ENCODE assay signal across 10 cellular contexts in the genomic region with DNA sequence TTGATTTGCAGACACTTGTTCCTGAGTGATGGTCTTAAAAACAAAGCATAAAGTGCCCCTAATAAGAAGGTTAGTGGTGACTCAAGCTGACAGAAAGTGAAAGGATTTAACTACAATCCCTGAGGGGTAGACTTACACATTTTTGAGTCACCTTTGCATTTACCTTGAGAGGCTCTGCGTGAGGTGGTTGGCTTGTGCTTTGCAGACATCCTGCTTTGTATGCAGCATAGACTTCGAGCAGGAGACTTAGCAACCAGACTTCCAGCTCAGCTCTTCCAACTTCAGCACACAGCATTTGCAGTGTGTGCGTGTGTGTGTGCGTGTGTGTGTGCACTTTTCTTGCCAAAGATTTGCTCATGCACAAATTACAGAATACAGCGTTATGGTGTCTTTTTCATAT.
A peak's percentile ranks its signal among the peaks of the same experiment; 100 is the strongest.
DNase-seq lines count a peak whose midpoint lies in the region; ATAC-seq, FAIRE-seq and TF ChIP-seq lines count a peak whose summit lies in the region.
"Had no signal": no experiment of that assay in that cellular context is flagged by ENCODE, and none has a peak within 500 bp of the region (broad histone marks: within the 10 kb centered on the region; RNA-seq: fewer than 3 reads in every experiment).

No MANE protein-coding gene starts in this region.

- H3K4me3 Mint-ChIP-seq in activated naive CD4-positive, alpha-beta T cell treated with anti-CD3 and anti-CD28 coated beads, Interleukin-2, amount 10 ng/mL, durations not matched to agents 7 days and 5 days, result no peak overlapping the region
- no peak overlapping the region for H3K4me3 Mint-ChIP-seq in stimulated activated memory B cell treated with anti-CD40 and anti-IgM and Interleukin-4, amounts not matched to agents 10 μg/mL and 1 μg/mL and 100 μg/mL, for 72 hours
- no peak overlapping the region for H3K4me3 Mint-ChIP-seq in activated T-helper 17 cell treated with anti-CD3 and anti-CD28 coated beads, Interleukin-2, amount 50 U/mL, for 72 hours

- TF ChIP-seq CTCF in PC-3 (conservative IDR thresholded peaks at IDR 0.05; ENCODE audit: low read depth, low read length) (no peak), D721Med (IDR thresholded peaks at IDR 0.05; ENCODE audit: insufficient read depth, missing control alignments) (no peak)

- H3K9me3 Mint-ChIP-seq in activated naive CD4-positive, alpha-beta T cell treated with anti-CD3 and anti-CD28 coated beads, Interleukin-2, amount 10 ng/mL, durations not matched to agents 7 days and 5 days, result peaks cover 9% of the 10 kb centered on the region
- peaks cover 10% of the 10 kb centered on the region for H3K9me3 Mint-ChIP-seq in stimulated activated memory B cell treated with anti-CD40 and anti-IgM and Interleukin-4, amounts not matched to agents 10 μg/mL and 1 μg/mL and 100 μg/mL, for 72 hours
- H3K9me3 Mint-ChIP-seq in activated T-helper 17 cell treated with anti-CD3 and anti-CD28 coated beads, Interleukin-2, amount 50 U/mL, for 72 hours, result peaks cover 16% of the 10 kb centered on the region

- peaks cover 4% of the 10 kb centered on the region; the same call in 1 of the 2 replicates for H3K4me1 ChIP-seq in PC-3 (ENCODE audit: insufficient read depth, low read length)

- CTCF ChIA-PET in activated naive CD4-positive, alpha-beta T cell treated with anti-CD3 and anti-CD28 coated beads, Interleukin-2, amount 10 ng/mL, durations not matched to agents 7 days and 5 days (lab: Charles Lee), result no interaction called here
- CTCF ChIA-PET in PC-3 (lab: Charles Lee), result interaction anchor here (0.6 kb wide), 1 partner anchor 355 kb away, joined by 3 read pairs; no protein-coding TSS in a partner anchor

- H2AFZ ChIP-seq in PC-3 (ENCODE audit: low read length), result no peak overlapping the region

- no peaks in the 10 kb centered on the region for H3F3A ChIP-seq in PC-3 (ENCODE audit: low read length, unreplicated experiment)

- H3K79me2 ChIP-seq in PC-3 (ENCODE audit: low read length), result no peaks in the 10 kb centered on the region

- no peak overlapping the region for H3K9ac ChIP-seq in PC-3 (ENCODE audit: low read length)
- H3K9ac ChIP-seq: KMS-11 had no signal

- H3K4me1 Mint-ChIP-seq in activated naive CD4-positive, alpha-beta T cell treated with anti-CD3 and anti-CD28 coated beads, Interleukin-2, amount 10 ng/mL, durations not matched to agents 7 days and 5 days, result peaks cover 7% of the 10 kb centered on the region
- peaks cover 10% of the 10 kb centered on the region for H3K4me1 Mint-ChIP-seq in stimulated activated memory B cell treated with anti-CD40 and anti-IgM and Interleukin-4, amounts not matched to agents 10 μg/mL and 1 μg/mL and 100 μg/mL, for 72 hours
- peaks cover 4% of the 10 kb centered on the region for H3K4me1 Mint-ChIP-seq in activated T-helper 17 cell treated with anti-CD3 and anti-CD28 coated beads, Interleukin-2, amount 50 U/mL, for 72 hours

- no peaks in the 10 kb centered on the region for H3K27me3 Mint-ChIP-seq in activated naive CD4-positive, alpha-beta T cell treated with anti-CD3 and anti-CD28 coated beads, Interleukin-2, amount 10 ng/mL, durations not matched to agents 7 days and 5 days
- no peaks in the 10 kb centered on the region for H3K27me3 Mint-ChIP-seq in stimulated activated memory B cell treated with anti-CD40 and anti-IgM and Interleukin-4, amounts not matched to agents 10 μg/mL and 1 μg/mL and 100 μg/mL, for 72 hours
- H3K27me3 Mint-ChIP-seq in activated T-helper 17 cell treated with anti-CD3 and anti-CD28 coated beads, Interleukin-2, amount 50 U/mL, for 72 hours, result no peaks in the 10 kb centered on the region

- intact Hi-C loops in PC-3 (cut with micrococcal nuclease), result no loop called here

- POLR2A ChIA-PET in PC-3 (lab: Charles Lee; ENCODE audit: unreplicated experiment), result no interaction called here

- no TSS peak for BruUV-seq in PC-3 (replicated peaks; lab: Mats Ljungman, UMichigan)

- no peaks in the 10 kb centered on the region for H3K9me3 ChIP-seq in PC-3 (ENCODE audit: low read length)

- H3K36me3 ChIP-seq in PC-3 (ENCODE audit: low read depth, low read length), result no peaks in the 10 kb centered on the region

- H3K27ac ChIP-seq in PC-3 (ENCODE audit: low read length), result no peak overlapping the region
- H3K27ac ChIP-seq: KMS-11 had no signal

- H3K9me2 ChIP-seq in PC-3 (replicated peaks; ENCODE audit: low read length), result no peaks in the 10 kb centered on the region

- ATAC-seq in HG02759 (IDR thresholded peaks at IDR 0.05; ENCODE audit: unreplicated experiment) (peak; percentile 89), PC-3 (peak; percentile 74)
- ATAC-seq in stimulated activated memory B cell treated with anti-CD40 and anti-IgM and Interleukin-4, amounts not matched to agents 10 μg/mL and 1 μg/mL and 100 μg/mL, for 72 hours, result peak; percentile 85
- ATAC-seq in activated T-helper 17 cell treated with anti-CD3 and anti-CD28 coated beads, Interleukin-2, amount 50 U/mL, for 72 hours (replicated peaks), result no peak

- no peak for FAIRE-seq in D721Med (lab: Jason Lieb, UNC)

- no peaks in the 10 kb centered on the region for H4K20me1 ChIP-seq in PC-3 (ENCODE audit: low read length)

- peaks cover 17% of the 10 kb centered on the region for H3K36me3 Mint-ChIP-seq in activated naive CD4-positive, alpha-beta T cell treated with anti-CD3 and anti-CD28 coated beads, Interleukin-2, amount 10 ng/mL, durations not matched to agents 7 days and 5 days
- peaks cover 31% of the 10 kb centered on the region for H3K36me3 Mint-ChIP-seq in stimulated activated memory B cell treated with anti-CD40 and anti-IgM and Interleukin-4, amounts not matched to agents 10 μg/mL and 1 μg/mL and 100 μg/mL, for 72 hours
- peaks cover 8% of the 10 kb centered on the region for H3K36me3 Mint-ChIP-seq in activated T-helper 17 cell treated with anti-CD3 and anti-CD28 coated beads, Interleukin-2, amount 50 U/mL, for 72 hours (ENCODE audit: low read depth)

- no peak overlapping the region for H3K27ac Mint-ChIP-seq in activated naive CD4-positive, alpha-beta T cell treated with anti-CD3 and anti-CD28 coated beads, Interleukin-2, amount 10 ng/mL, durations not matched to agents 7 days and 5 days
- no peak overlapping the region for H3K27ac Mint-ChIP-seq in stimulated activated memory B cell treated with anti-CD40 and anti-IgM and Interleukin-4, amounts not matched to agents 10 μg/mL and 1 μg/mL and 100 μg/mL, for 72 hours
- no peak overlapping the region for H3K27ac Mint-ChIP-seq in activated T-helper 17 cell treated with anti-CD3 and anti-CD28 coated beads, Interleukin-2, amount 50 U/mL, for 72 hours

- no peak overlapping the region for H3K4me3 ChIP-seq in PC-3 (ENCODE audit: low read length)

- H3K4me2 ChIP-seq in PC-3 (ENCODE audit: low read length), result 0 out of 2 replicates have a peak overlapping the region, but pooled peaks have one; percentile 7
- H3K4me2 ChIP-seq: KMS-11 had no signal

- DNase-seq in activated naive CD4-positive, alpha-beta T cell treated with anti-CD3 and anti-CD28 coated beads, Interleukin-2, amount 10 ng/mL, durations not matched to agents 7 days and 5 days, result peak; percentile 22
- no peak for DNase-seq in activated naive CD4-positive, alpha-beta T cell (lab: John Stamatoyannopoulos, UW)
- DNase-seq in PC-3 (peak; percentile 65), D721Med (ENCODE audit: insufficient read length, low spot score) (no peak)
- DNase-seq in central memory CD4-positive, alpha-beta T cell, result no peak
- DNase-seq: OCI-M1 had no signal

- H3K27me3 ChIP-seq in PC-3 (ENCODE audit: low read length), result no peaks in the 10 kb centered on the region

Comparison
In these comparisons a context has a peak if more than half of its experiments do, and no peak if none do; other contexts are left out.
1. DNase-seq: peak in activated naive CD4-positive, alpha-beta T cell treated with anti-CD3 and anti-CD28 coated beads, Interleukin-2, amount 10 ng/mL, durations not matched to agents 7 days and 5 days (single experiment) and PC-3 (single experiment); none in activated naive CD4-positive, alpha-beta T cell (0 of 4), D721Med (single experiment) and central memory CD4-positive, alpha-beta T cell (single experiment).